Comparison of ENCODE assay signal across 8 cellular contexts in the genomic region with DNA sequence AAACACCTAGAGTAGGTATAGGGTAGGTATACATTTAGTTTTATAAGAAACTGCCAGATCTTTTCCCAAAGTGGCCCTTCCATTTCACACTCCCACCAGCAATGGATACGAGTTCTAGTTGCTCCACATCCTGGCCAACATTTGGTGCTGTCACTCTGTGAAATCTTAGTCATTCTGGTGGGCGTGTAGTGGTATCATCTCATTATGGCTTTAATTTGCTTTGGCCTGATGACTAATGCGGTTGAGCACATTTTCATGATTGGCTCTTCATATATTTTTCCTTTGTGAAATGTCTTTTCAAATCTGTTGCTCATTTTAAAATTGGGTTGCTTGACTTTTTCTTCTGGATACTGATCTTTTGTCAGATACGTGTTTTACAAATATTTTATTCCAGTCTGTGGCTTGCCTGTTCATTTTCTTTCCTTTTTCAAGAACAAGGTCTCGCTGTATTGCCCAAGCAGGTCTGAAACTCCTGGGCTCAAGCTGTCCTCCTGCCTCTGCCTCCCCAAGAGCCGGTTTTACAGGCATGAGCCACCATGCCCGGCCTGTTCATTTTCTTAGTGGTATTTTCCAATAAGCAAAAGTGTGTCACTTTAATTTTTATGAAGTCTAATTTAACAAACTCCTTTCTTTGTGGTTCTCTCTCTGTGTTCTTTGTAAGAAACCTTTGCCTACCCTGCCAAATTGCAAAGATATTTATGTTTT.
DNase-seq lines count a peak whose midpoint lies in the region; ATAC-seq, FAIRE-seq and TF ChIP-seq lines count a peak whose summit lies in the region.

No MANE protein-coding gene starts in this region.

- CTCF ChIA-PET in A549 (lab: Yijun Ruan, JAX) = interaction anchor here (2.2 to 9.3 kb wide), 9 partner anchors 15 to 160 kb away, joined by 6 to 229 read pairs (median 28); no protein-coding TSS in a partner anchor

- POLR2A ChIA-PET in A549 (lab: Yijun Ruan, JAX) = no interaction called here

- no peak for TF ChIP-seq POLR2A in A549 (IDR thresholded peaks at IDR 0.05; ENCODE audit: low read length)

- no peak for TF ChIP-seq RAD21 in A549 (conservative IDR thresholded peaks at IDR 0.05 in 1 of 2, IDR thresholded peaks at IDR 0.05 in 1 of 2)

- no peak overlapping the region for H3K27ac ChIP-seq in A549

- no peak for DNase-seq in A549 (ENCODE audit: low read depth in 1 of 2, low spot score in 1 of 2)
- DNase-seq in HS-5 (ENCODE audit: low read depth) = peak; percentile 88
- peak; percentile 49 to 60 for DNase-seq in activated T-cell treated with anti-CD3 and anti-CD28 coated beads, Interleukin-2, amount 50 U/mL, for 48 hours
- peak; percentile 38 for DNase-seq in islet precursor cell
- no peak for DNase-seq in NCI-H526 treated with DMSO at 0.1 percent for 48 hours (lab: John Stamatoyannopoulos, UW)
- no peak for DNase-seq in COLO668 (lab: John Stamatoyannopoulos, UW; ENCODE audit: unreplicated experiment)

- H3K4me3 ChIP-seq in A549 = no peak overlapping the region

- ATAC-seq in A549 (no peak), HG02798 (IDR thresholded peaks at IDR 0.05; ENCODE audit: poor library complexity, unreplicated experiment) (no peak), GM21529 (IDR thresholded peaks at IDR 0.05; ENCODE audit: unreplicated experiment) (no peak)

- H3K4me1 ChIP-seq in A549 = peaks cover 42% of the 10 kb centered on the region

- peaks cover 16% of the 10 kb centered on the region for H3K9me3 ChIP-seq in A549

- no peak for TF ChIP-seq EP300 in A549 (IDR thresholded peaks at IDR 0.05)

- H3K4me2 ChIP-seq in A549 = no peak overlapping the region

- no peak for FAIRE-seq in A549 (lab: Jason Lieb, UNC)

- 92% methylated on average over 7 of the region's 7 CpGs for WGBS in A549 (ENCODE audit: missing lambda C conversion rate)

- no peak for TF ChIP-seq CTCF in A549 (IDR thresholded peaks at IDR 0.05)

TF ChIP-seq in A549, 52 proteins besides CTCF, POLR2A, EP300 and RAD21:
- no peak for TF ChIP-seq FOSL2 (IDR thresholded peaks at IDR 0.05)
- 0 out of 2 replicates have a peak, but pooled peaks have one; percentile 30 for TF ChIP-seq FOSL2 (CRISPR knock-in tag; IDR thresholded peaks at IDR 0.05)
- TF ChIP-seq EHF (CRISPR knock-in tag; IDR thresholded peaks at IDR 0.05) = no peak
- TF ChIP-seq, protein P1, sequence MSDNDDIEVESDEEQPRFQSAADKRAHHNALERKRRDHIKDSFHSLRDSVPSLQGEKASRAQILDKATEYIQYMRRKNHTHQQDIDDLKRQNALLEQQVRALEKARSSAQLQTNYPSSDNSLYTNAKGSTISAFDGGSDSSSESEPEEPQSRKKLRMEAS (IDR thresholded peaks at IDR 0.05) = no peak
- no peak for TF ChIP-seq RCOR1 (IDR thresholded peaks at IDR 0.05; ENCODE audit: low read depth, low read length)
- TF ChIP-seq TFCP2L1 (CRISPR knock-in tag; IDR thresholded peaks at IDR 0.05) = no peak
- no peak for TF ChIP-seq FOSB (CRISPR knock-in tag; IDR thresholded peaks at IDR 0.05)
- TF ChIP-seq NR3C1 (IDR thresholded peaks at IDR 0.05) = no peak

Comparison
In these comparisons a context has a peak if more than half of its experiments do, and no peak if none do; other contexts are left out.
1. DNase-seq: peak in HS-5 (single experiment), activated T-cell treated with anti-CD3 and anti-CD28 coated beads, Interleukin-2, amount 50 U/mL, for 48 hours (2 of 2) and islet precursor cell (single experiment); none in A549 (0 of 2), NCI-H526 treated with DMSO at 0.1 percent for 48 hours (single experiment) and COLO668 (single experiment).